9 cellular contexts compared by ENCODE assay signal in the genomic region with DNA sequence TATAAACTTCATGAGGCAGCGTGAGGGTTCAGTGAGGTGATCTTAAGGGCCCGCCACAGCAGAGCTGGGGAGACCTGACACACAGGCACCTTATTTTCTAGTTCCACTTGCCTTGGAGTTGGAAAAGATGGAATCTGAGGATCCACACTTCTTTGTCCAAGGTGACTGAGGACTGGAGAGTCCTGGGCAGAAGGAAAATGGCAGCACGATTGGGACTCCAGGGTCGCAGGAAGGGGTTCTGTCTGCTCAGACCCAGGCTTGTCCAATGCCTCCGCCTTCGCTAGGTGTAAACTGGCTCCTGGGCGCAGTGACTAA. TPM values are rescaled to one million over a fixed set of nuclear protein-coding genes. Genes with fewer than 3 reads are reported as not detected.
DNase-seq lines count a peak whose midpoint lies in the region; TF ChIP-seq lines count a peak whose summit lies in the region.
"Had no signal": no experiment of that assay in that cellular context is flagged by ENCODE, and none has a peak within 500 bp of the region (broad histone marks: within the 10 kb centered on the region; RNA-seq: fewer than 3 reads in every experiment).

No MANE protein-coding gene starts in this region.

- H3K36me3 ChIP-seq in H7 (replicated peaks; ENCODE audit: control insufficient read depth, insufficient read depth, low read length) (peaks cover 12% of the 10 kb centered on the region), skeletal muscle satellite cell (ENCODE audit: insufficient read depth, low read length) (peaks cover 39% of the 10 kb centered on the region), uterus (no peaks in the 10 kb centered on the region)

- no peak for TF ChIP-seq CTCF in WI38 (IDR thresholded peaks at IDR 0.05; ENCODE audit: low read depth, low read length)
- no peak for TF ChIP-seq CTCF in foreskin fibroblast (IDR thresholded peaks at IDR 0.05; ENCODE audit: low read depth, low read length)
- no peak for TF ChIP-seq CTCF in uterus (IDR thresholded peaks at IDR 0.05)

- peaks cover 9% of the 10 kb centered on the region; the same call in 1 of the 2 replicates for H3K27me3 ChIP-seq in H7 (ENCODE audit: control insufficient read depth, insufficient read depth, low read length)
- H3K27me3 ChIP-seq in skeletal muscle satellite cell (ENCODE audit: control insufficient read depth, insufficient read depth, low read length): no peaks in the 10 kb centered on the region
- H3K27me3 ChIP-seq in uterus: no peaks in the 10 kb centered on the region

- DNase-seq in H7: no peak
- DNase-seq in foreskin fibroblast: no peak
- no peak for DNase-seq in COLO829 (ENCODE audit: low spot score)
- no peak for DNase-seq in NCI-H1436 treated with DMSO at 0.1 percent for 48 hours (lab: John Stamatoyannopoulos, UW)
- no peak for DNase-seq in uterus
- DNase-seq in OCI-M2 (lab: John Stamatoyannopoulos, UW; ENCODE audit: unreplicated experiment): no peak
- DNase-seq: cerebellar nuclear complex had no signal

- peak overlapping the region; percentile 83 for H3K9ac ChIP-seq in skeletal muscle satellite cell (ENCODE audit: low read depth, low read length)

- H3K4me3 ChIP-seq in H7 (ENCODE audit: insufficient read depth, low read depth, low read length) (peak overlapping the region; percentile 73), WI38 (ENCODE audit: low read depth, low read length) (peak overlapping the region; percentile 79), foreskin fibroblast (ENCODE audit: low read depth in 1 of 2, low read length in 2 of 2) (peak overlapping the region; percentile 75 to 83), skeletal muscle satellite cell (ENCODE audit: low read length) (peak overlapping the region; percentile 96), uterus (peak overlapping the region in 1 of 2 donors; percentile 63)

- H3K4me2 ChIP-seq in skeletal muscle satellite cell (ENCODE audit: low read length): peak overlapping the region; percentile 97

- intact Hi-C loops in uterus (cut with DNase I; ENCODE audit: low total_unique reads): no loop called here

- H3K4me1 ChIP-seq in skeletal muscle satellite cell (ENCODE audit: control insufficient read depth, insufficient read depth, low read length) (peaks cover 20% of the 10 kb centered on the region), uterus (peaks cover 0 to 9% of the 10 kb centered on the region in 2 donors)

- H3K9me3 ChIP-seq in skeletal muscle satellite cell (replicated peaks; ENCODE audit: low read length): no peaks in the 10 kb centered on the region
- H3K9me3 ChIP-seq in uterus: no peaks in the 10 kb centered on the region

- peak overlapping the region in 1 of 2 donors; percentile 36 for H3K27ac ChIP-seq in uterus

- TF ChIP-seq POLR2A in uterus (IDR thresholded peaks at IDR 0.05): no peak

RNA-seq across cellular contexts. Expression of gene GALE, which starts 1.3 kb away (rescaled TPM):
- 72.0 and 103 TPM in 2 replicates for total RNA-seq in H7 (2014; rRNA removed; shearing (Covaris generic))
- total RNA-seq in skeletal muscle satellite cell (2012; rRNA removed): 37.4 and 40.6 TPM in 2 replicates
- total RNA-seq in uterus: 10 to 100 TPM; 14.1 to 16.7 (median 15.0) TPM

RNA-seq across cellular contexts. Expression of gene LYPLA2, which starts 8.3 kb away (rescaled TPM):
- total RNA-seq in H7 (2014; rRNA removed; shearing (Covaris generic)): 291 and 385 TPM in 2 replicates
- 47.4 and 55.9 TPM in 2 replicates for total RNA-seq in skeletal muscle satellite cell (2012; rRNA removed)
- 10 to 100 TPM in 3 of 4 donors, 1 to 10 TPM in 1; 4.6 to 33.5 (median 20.3) TPM for total RNA-seq in uterus

RNA-seq across cellular contexts. Expression of gene PITHD1, which starts 21.0 kb away (rescaled TPM):
- 122 and 125 TPM in 2 replicates for total RNA-seq in H7 (2014; rRNA removed; shearing (Covaris generic))
- 33.0 and 35.4 TPM in 2 replicates for total RNA-seq in skeletal muscle satellite cell (2012; rRNA removed)
- total RNA-seq in uterus: 10 to 100 TPM; 27.4 to 59.0 (median 49.9) TPM

RNA-seq across cellular contexts. Expression of gene HMGCL, which starts 26.0 kb away (rescaled TPM):
- 35.8 and 53.1 TPM in 2 replicates for total RNA-seq in H7 (2014; rRNA removed; shearing (Covaris generic))
- total RNA-seq in skeletal muscle satellite cell (2012; rRNA removed): 28.2 and 36.2 TPM in 2 replicates
- 10 to 100 TPM; 31.0 to 46.6 (median 32.6) TPM for total RNA-seq in uterus

RNA-seq across cellular contexts. Expression of gene ELOA, which starts 55.9 kb away (rescaled TPM):
- total RNA-seq in H7 (2014; rRNA removed; shearing (Covaris generic)): 54.0 and 55.4 TPM in 2 replicates
- total RNA-seq in skeletal muscle satellite cell (2012; rRNA removed): 49.8 and 61.3 TPM in 2 replicates
- total RNA-seq in uterus: 10 to 100 TPM in 3 of 4 donors, 1 to 10 TPM in 1; 9.7 to 35.7 (median 22.6) TPM
